ENCODE assay signal across 9 cellular contexts in genomic region chr20:32458061-32458836, GRCh38.
DNase-seq lines count a peak whose midpoint lies in the region; ATAC-seq and TF ChIP-seq lines count a peak whose summit lies in the region.
"Had no signal": no experiment of that assay in that cellular context is flagged by ENCODE, and none has a peak within 500 bp of the region (broad histone marks: within the 10 kb centered on the region; RNA-seq: fewer than 3 reads in every experiment).

No MANE protein-coding gene starts in this region.

- no peaks in the 10 kb centered on the region for H3K9me3 Mint-ChIP-seq in activated naive CD4-positive, alpha-beta T cell treated with anti-CD3 and anti-CD28 coated beads, Interleukin-2, amount 50 U/mL, for 24 hours
- no peaks in the 10 kb centered on the region for H3K9me3 Mint-ChIP-seq in activated B cell treated with CpG ODN at 0.5 μM for 24 hours
- H3K9me3 Mint-ChIP-seq in immature natural killer cell: no peaks in the 10 kb centered on the region

- TF ChIP-seq CTCF in activated B cell treated with CpG ODN at 0.5 μM for 24 hours (IDR thresholded peaks at IDR 0.05): no peak
- no peak for TF ChIP-seq CTCF in tibial nerve (IDR thresholded peaks at IDR 0.05)

- TF ChIP-seq POLR2A in tibial nerve (IDR thresholded peaks at IDR 0.05): no peak

- H3K27me3 Mint-ChIP-seq in activated naive CD4-positive, alpha-beta T cell treated with anti-CD3 and anti-CD28 coated beads, Interleukin-2, amount 50 U/mL, for 24 hours: no peaks in the 10 kb centered on the region
- H3K27me3 Mint-ChIP-seq in activated B cell treated with CpG ODN at 0.5 μM for 24 hours (no peaks in the 10 kb centered on the region), immature natural killer cell (ENCODE audit: low read depth in 3 of 3) (peaks cover 0 to 23% (median 7%) of the 10 kb centered on the region in 3 donors)

- no peaks in the 10 kb centered on the region for H3K9me3 ChIP-seq in tibial nerve

- no peak overlapping the region for H3K4me3 Mint-ChIP-seq in activated naive CD4-positive, alpha-beta T cell treated with anti-CD3 and anti-CD28 coated beads, Interleukin-2, amount 50 U/mL, for 24 hours
- H3K4me3 Mint-ChIP-seq in activated B cell treated with CpG ODN at 0.5 μM for 24 hours (peak overlapping the region; percentile 24), immature natural killer cell (peak overlapping the region in 3 of 5 donors; percentile 24 to 56 (median 44))

- peaks cover 8% of the 10 kb centered on the region for H3K4me1 Mint-ChIP-seq in activated naive CD4-positive, alpha-beta T cell treated with anti-CD3 and anti-CD28 coated beads, Interleukin-2, amount 50 U/mL, for 24 hours
- H3K4me1 Mint-ChIP-seq in activated B cell treated with CpG ODN at 0.5 μM for 24 hours: peaks cover 13% of the 10 kb centered on the region
- H3K4me1 Mint-ChIP-seq in immature natural killer cell: peaks cover 25 to 26% of the 10 kb centered on the region in 2 donors

- 69 to 72% methylated on average over 5 to 10 of the region's 10 CpGs for WGBS in tibial nerve, 2 donors

- TF ChIP-seq EP300 in tibial nerve (IDR thresholded peaks at IDR 0.05): no peak

- no peak for ATAC-seq in activated B cell treated with CpG ODN at 0.5 μM for 24 hours (ENCODE audit: low read depth)
- ATAC-seq in HG02610 (IDR thresholded peaks at IDR 0.05; ENCODE audit: unreplicated experiment): no peak

- H3K27ac Mint-ChIP-seq in activated naive CD4-positive, alpha-beta T cell treated with anti-CD3 and anti-CD28 coated beads, Interleukin-2, amount 50 U/mL, for 24 hours: peak overlapping the region; percentile 86
- H3K27ac Mint-ChIP-seq in activated B cell treated with CpG ODN at 0.5 μM for 24 hours (no peak overlapping the region), immature natural killer cell (peak overlapping the region; percentile 55 to 81 (median 66))

- no peaks in the 10 kb centered on the region for H3K27me3 ChIP-seq in tibial nerve

- H3K4me3 ChIP-seq in tibial nerve: peak overlapping the region in 1 of 4 donors; percentile 58

- POLR2A ChIA-PET in activated B cell treated with CpG ODN at 0.5 μM for 24 hours (lab: Charles Lee): interaction anchor here (0.6 to 1.0 kb wide), 2 partner anchors 10 to 99 kb away, joined by 3 to 5 read pairs; no protein-coding TSS in a partner anchor

- H3K4me1 ChIP-seq in tibial nerve: peaks cover 0 to 70% (median 32%) of the 10 kb centered on the region in 4 donors

- CTCF ChIA-PET in activated B cell treated with CpG ODN at 0.5 μM for 24 hours (lab: Charles Lee): interaction anchor here (0.6 kb wide), 1 partner anchor 218 kb away, joined by 3 read pairs; no protein-coding TSS in a partner anchor

- peak overlapping the region; percentile 37 to 85 (median 70) for H3K27ac ChIP-seq in tibial nerve

- no peaks in the 10 kb centered on the region for H3K36me3 Mint-ChIP-seq in activated naive CD4-positive, alpha-beta T cell treated with anti-CD3 and anti-CD28 coated beads, Interleukin-2, amount 50 U/mL, for 24 hours
- H3K36me3 Mint-ChIP-seq in activated B cell treated with CpG ODN at 0.5 μM for 24 hours (ENCODE audit: low read depth): no peaks in the 10 kb centered on the region
- peaks cover 0 to 3% (median 0%) of the 10 kb centered on the region in 3 donors for H3K36me3 Mint-ChIP-seq in immature natural killer cell

- peaks cover 0 to 36% (median 0%) of the 10 kb centered on the region in 3 donors for H3K36me3 ChIP-seq in tibial nerve

- DNase-seq in activated naive CD4-positive, alpha-beta T cell (lab: John Stamatoyannopoulos, UW): no peak
- no peak for DNase-seq in activated B cell treated with CpG ODN at 0.5 μM for 24 hours
- DNase-seq in immature natural killer cell: no peak
- DNase-seq in tibial nerve (ENCODE audit: low spot score in 2 of 2): no peak
- no peak for DNase-seq in NCI-H1694 (lab: John Stamatoyannopoulos, UW)
- no peak for DNase-seq in HuH-7.5 (ENCODE audit: low spot score)
- DNase-seq: NCI-H1694 treated with DMSO at 0.1 percent for 48 hours had no signal

- intact Hi-C loops in activated B cell treated with CpG ODN at 0.5 μM for 24 hours (cut with micrococcal nuclease): loop anchor here (10.0 kb wide), 1 partner anchor 197 kb away; no protein-coding TSS in a partner anchor
